In genomic region chr18:39186008-39186407, GRCh38 we compare ENCODE assay signal across 26 cellular contexts.
"Had no signal": no experiment of that assay in that cellular context is flagged by ENCODE, and none has a peak within 500 bp of the region (broad histone marks: within the 10 kb centered on the region; RNA-seq: fewer than 3 reads in every experiment).

No MANE protein-coding gene starts in this region.

- H3K27ac ChIP-seq: epithelial cell of prostate, gastrocnemius medialis, lower lobe of right lung, prostate gland, right atrium auricular region, testis, tibial artery had no signal

- ATAC-seq: esophagus mucosa; gastrocnemius medialis; left ventricle myocardium superior; lower lobe of right lung; naive thymus-derived CD8-positive, alpha-beta T cell; sciatic nerve; stimulated activated memory B cell treated with anti-CD40 and anti-IgM and Interleukin-4, amounts not matched to agents 10 μg/mL and 1 μg/mL and 100 μg/mL, for 72 hours; stimulated activated naive CD8-positive, alpha-beta T cell treated with anti-CD3 and anti-CD28 coated beads, Interleukin-15, Interleukin-2, amounts not matched to agents 100 U/mL and 50 U/mL, for 24 hours had no signal

- H3K4me2 ChIP-seq: smooth muscle cell had no signal

- H3K9me3 ChIP-seq: gastrocnemius medialis, lower lobe of right lung, prostate gland, right atrium auricular region, testis, tibial artery had no signal

- H3K27me3 ChIP-seq: gastrocnemius medialis, right atrium auricular region, testis, tibial artery had no signal

- DNase-seq: cortex of kidney; effector CD4-positive, alpha-beta T cell; foreskin fibroblast; gastrocnemius medialis; head of caudate nucleus; left ventricle myocardium superior; lower lobe of right lung; naive thymus-derived CD8-positive, alpha-beta T cell; nephron progenitor cell; nucleus accumbens; stimulated activated CD4-positive, alpha-beta T cell treated with anti-CD3 and anti-CD28 coated beads, Interleukin-12 subunit alpha, Interleukin-12 subunit beta, amount 100 ng/mL, for 4 hours; stimulated activated CD4-positive, alpha-beta T cell treated with anti-CD3 and anti-CD28 coated beads, Interleukin-2, amount 100 ng/mL, for 24 hours; stimulated activated CD4-positive, alpha-beta T cell treated with anti-CD3 and anti-CD28 coated beads, Interleukin-4, amount 100 ng/mL, for 24 hours; stimulated activated naive CD8-positive, alpha-beta T cell treated with anti-CD3 and anti-CD28 coated beads, Interleukin-15, Interleukin-2, amounts not matched to agents 100 U/mL and 50 U/mL, for 24 hours; substantia nigra; testis; tibial artery had no signal

- FAIRE-seq: keratinocyte, urothelium cell line had no signal

- H3K4me3 ChIP-seq: gastrocnemius medialis, lower lobe of right lung, prostate gland, right atrium auricular region, smooth muscle cell, testis, tibial artery had no signal

- H3K4me1 ChIP-seq: gastrocnemius medialis, lower lobe of right lung, prostate gland, right atrium auricular region, testis, tibial artery had no signal

- H3K36me3 ChIP-seq: gastrocnemius medialis, lower lobe of right lung, prostate gland, right atrium auricular region, tibial artery had no signal
